Comparison of ENCODE assay signal across 38 cellular contexts in the genomic region with DNA sequence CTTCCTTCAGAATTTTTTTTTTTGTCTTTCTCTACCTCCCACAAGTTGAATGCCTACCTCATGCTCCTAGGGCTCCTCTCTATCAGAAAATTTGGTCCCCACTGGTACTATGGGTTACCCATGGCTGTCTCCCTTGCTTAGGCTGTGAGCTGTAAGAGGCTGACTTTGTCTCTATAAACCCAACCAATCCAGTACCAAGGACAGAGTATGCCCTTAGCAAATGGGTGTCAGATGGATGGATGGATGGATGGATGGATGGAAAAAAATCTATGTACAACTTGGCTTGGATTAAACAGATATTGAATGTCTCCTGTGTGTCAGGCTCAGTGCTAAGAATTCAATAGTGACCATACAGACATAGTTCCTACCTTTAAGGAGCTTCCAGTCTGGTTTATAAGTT.
"Had no signal": no experiment of that assay in that cellular context is flagged by ENCODE, and none has a peak within 500 bp of the region (broad histone marks: within the 10 kb centered on the region; RNA-seq: fewer than 3 reads in every experiment).

No MANE protein-coding gene starts in this region.

- H3K36me3 ChIP-seq: ascending aorta, cardiac muscle cell, colonic mucosa, WERI-Rb-1 had no signal

- H3K4me1 ChIP-seq: ascending aorta, colonic mucosa had no signal

- H3K4me3 Mint-ChIP-seq: activated CD4-positive, alpha-beta memory T cell treated with anti-CD3 and anti-CD28 coated beads, Interleukin-2, amount 10 ng/mL, durations not matched to agents 7 days and 5 days; activated CD4-positive, alpha-beta T cell treated with anti-CD3 and anti-CD28 coated beads, Interleukin-2, amount 10 ng/mL, durations not matched to agents 7 days and 5 days; activated CD8-positive, alpha-beta memory T cell treated with anti-CD3 and anti-CD28 coated beads, Interleukin-2, amount 10 ng/mL, durations not matched to agents 7 days and 5 days; activated CD8-positive, alpha-beta T cell treated with anti-CD3 and anti-CD28 coated beads, Interleukin-2, amount 10 ng/mL, durations not matched to agents 7 days and 5 days; activated naive CD4-positive, alpha-beta T cell treated with anti-CD3 and anti-CD28 coated beads, Interleukin-2, amount 10 ng/mL, durations not matched to agents 7 days and 5 days; activated naive CD4-positive, alpha-beta T cell treated with anti-CD3 and anti-CD28 coated beads, Interleukin-2, amount 50 U/mL, for 24 hours; activated naive CD8-positive, alpha-beta T cell; activated naive CD8-positive, alpha-beta T cell treated with anti-CD3 and anti-CD28 coated beads, Interleukin-2, amount 10 ng/mL, durations not matched to agents 7 days and 5 days; activated naive CD8-positive, alpha-beta T cell treated with anti-CD3 and anti-CD28 coated beads, Interleukin-2, amount 50 U/mL, for 24 hours; activated T-cell treated with anti-CD3 and anti-CD28 coated beads, Interleukin-2, amount 50 U/mL, for 24 hours; brain; central memory CD8-positive, alpha-beta T cell; T-helper 1 cell treated with Interleukin-12 subunit alpha and Interleukin-12 subunit beta and Interleukin-4 antibody, amounts not matched to agents 30 μg/mL and 1 μg/mL, for 36 hours; T-helper 2 cell treated with Interferon-gamma antibody and Interleukin-4, amounts not matched to agents 5 μg/mL and 100 μg/mL, for 36 hours; WTC11 had no signal

- H3K27ac ChIP-seq: ascending aorta, cardiac muscle cell, colonic mucosa, WERI-Rb-1 had no signal

- H3K27me3 ChIP-seq: ascending aorta, cardiac muscle cell, colonic mucosa had no signal

- H3K27me3 Mint-ChIP-seq: activated CD4-positive, alpha-beta memory T cell treated with anti-CD3 and anti-CD28 coated beads, Interleukin-2, amount 10 ng/mL, durations not matched to agents 7 days and 5 days; activated CD4-positive, alpha-beta T cell treated with anti-CD3 and anti-CD28 coated beads, Interleukin-2, amount 10 ng/mL, durations not matched to agents 7 days and 5 days; activated CD8-positive, alpha-beta memory T cell treated with anti-CD3 and anti-CD28 coated beads, Interleukin-2, amount 10 ng/mL, durations not matched to agents 7 days and 5 days; activated naive CD4-positive, alpha-beta T cell treated with anti-CD3 and anti-CD28 coated beads, Interleukin-2, amount 10 ng/mL, durations not matched to agents 7 days and 5 days; activated naive CD4-positive, alpha-beta T cell treated with anti-CD3 and anti-CD28 coated beads, Interleukin-2, amount 50 U/mL, for 24 hours; activated naive CD8-positive, alpha-beta T cell; activated naive CD8-positive, alpha-beta T cell treated with anti-CD3 and anti-CD28 coated beads, Interleukin-2, amount 10 ng/mL, durations not matched to agents 7 days and 5 days; activated naive CD8-positive, alpha-beta T cell treated with anti-CD3 and anti-CD28 coated beads, Interleukin-2, amount 50 U/mL, for 24 hours; activated T-cell treated with anti-CD3 and anti-CD28 coated beads, Interleukin-2, amount 50 U/mL, for 24 hours; central memory CD8-positive, alpha-beta T cell had no signal

- H3K36me3 Mint-ChIP-seq: activated CD8-positive, alpha-beta memory T cell treated with anti-CD3 and anti-CD28 coated beads, Interleukin-2, amount 10 ng/mL, durations not matched to agents 7 days and 5 days; activated naive CD4-positive, alpha-beta T cell treated with anti-CD3 and anti-CD28 coated beads, Interleukin-2, amount 10 ng/mL, durations not matched to agents 7 days and 5 days; activated naive CD4-positive, alpha-beta T cell treated with anti-CD3 and anti-CD28 coated beads, Interleukin-2, amount 50 U/mL, for 24 hours; activated naive CD8-positive, alpha-beta T cell; activated naive CD8-positive, alpha-beta T cell treated with anti-CD3 and anti-CD28 coated beads, Interleukin-2, amount 10 ng/mL, durations not matched to agents 7 days and 5 days; brain; WTC11 had no signal

- H3K4me1 Mint-ChIP-seq: activated CD4-positive, alpha-beta memory T cell treated with anti-CD3 and anti-CD28 coated beads, Interleukin-2, amount 10 ng/mL, durations not matched to agents 7 days and 5 days; activated CD4-positive, alpha-beta T cell treated with anti-CD3 and anti-CD28 coated beads, Interleukin-2, amount 10 ng/mL, durations not matched to agents 7 days and 5 days; activated naive CD4-positive, alpha-beta T cell treated with anti-CD3 and anti-CD28 coated beads, Interleukin-2, amount 10 ng/mL, durations not matched to agents 7 days and 5 days; activated naive CD4-positive, alpha-beta T cell treated with anti-CD3 and anti-CD28 coated beads, Interleukin-2, amount 50 U/mL, for 24 hours; activated naive CD8-positive, alpha-beta T cell treated with anti-CD3 and anti-CD28 coated beads, Interleukin-2, amount 10 ng/mL, durations not matched to agents 7 days and 5 days; activated naive CD8-positive, alpha-beta T cell treated with anti-CD3 and anti-CD28 coated beads, Interleukin-2, amount 50 U/mL, for 24 hours; brain; central memory CD8-positive, alpha-beta T cell; WTC11 had no signal

- DNase-seq: activated CD4-positive, alpha-beta memory T cell treated with anti-CD3 and anti-CD28 coated beads, Interleukin-2, amount 10 ng/mL, durations not matched to agents 7 days and 5 days; activated CD4-positive, alpha-beta T cell treated with anti-CD3 and anti-CD28 coated beads for 1 hour; activated CD4-positive, alpha-beta T cell treated with anti-CD3 and anti-CD28 coated beads for 4 hours; activated CD4-positive, alpha-beta T cell treated with anti-CD3 and anti-CD28 coated beads, Interleukin-2, amount 10 ng/mL, durations not matched to agents 7 days and 5 days; activated CD4-positive, alpha-beta T cell treated with anti-CD3 and anti-CD28 coated beads, Interleukin-2, amount 50 U/mL, for 48 hours; activated CD4-positive, CD25-positive, alpha-beta regulatory T cell; activated CD8-positive, alpha-beta memory T cell treated with anti-CD3 and anti-CD28 coated beads for 24 hours; activated CD8-positive, alpha-beta memory T cell treated with anti-CD3 and anti-CD28 coated beads, Interleukin-2, amount 10 ng/mL, durations not matched to agents 7 days and 5 days; activated CD8-positive, alpha-beta memory T cell treated with anti-CD3 and anti-CD28 coated beads, Interleukin-2, amount 50 U/mL, for 48 hours; activated CD8-positive, alpha-beta T cell treated with anti-CD3 and anti-CD28 coated beads, Interleukin-2, amount 10 ng/mL, durations not matched to agents 7 days and 5 days; activated effector memory CD4-positive, alpha-beta T cell treated with Interleukin-2 at 50 U/mL for 16 hours; activated gamma-delta T cell; activated naive CD4-positive, alpha-beta T cell treated with anti-CD3 and anti-CD28 coated beads, Interleukin-2, amount 10 ng/mL, durations not matched to agents 7 days and 5 days; activated naive CD4-positive, alpha-beta T cell treated with Interleukin-2 at 50 U/mL for 16 hours; activated naive CD8-positive, alpha-beta T cell treated with anti-CD3 and anti-CD28 coated beads, Interleukin-2, amount 10 ng/mL, durations not matched to agents 7 days and 5 days; activated naive CD8-positive, alpha-beta T cell treated with anti-CD3 and anti-CD28 coated beads, Interleukin-2, amount 50 U/mL, for 24 hours; activated T-cell treated with anti-CD3 and anti-CD28 coated beads, Interleukin-2, amount 50 U/mL, for 24 hours; activated T-cell treated with anti-CD3 and anti-CD28 coated beads, Interleukin-2, amount 50 U/mL, for 48 hours; amygdala; anterior cingulate cortex; caudate nucleus; cerebellar nuclear complex; colonic mucosa; T-helper 2 cell; T-helper 9 cell; WERI-Rb-1 had no signal

- FAIRE-seq: TTC549 had no signal

- H3K9me3 ChIP-seq: ascending aorta, colonic mucosa had no signal

- H3K9me3 Mint-ChIP-seq: activated CD4-positive, alpha-beta T cell treated with anti-CD3 and anti-CD28 coated beads, Interleukin-2, amount 10 ng/mL, durations not matched to agents 7 days and 5 days; activated naive CD4-positive, alpha-beta T cell treated with anti-CD3 and anti-CD28 coated beads, Interleukin-2, amount 10 ng/mL, durations not matched to agents 7 days and 5 days; activated naive CD8-positive, alpha-beta T cell treated with anti-CD3 and anti-CD28 coated beads, Interleukin-2, amount 10 ng/mL, durations not matched to agents 7 days and 5 days; activated naive CD8-positive, alpha-beta T cell treated with anti-CD3 and anti-CD28 coated beads, Interleukin-2, amount 50 U/mL, for 24 hours; activated T-cell treated with anti-CD3 and anti-CD28 coated beads, Interleukin-2, amount 50 U/mL, for 24 hours; activated T-helper 2 cell treated with anti-CD3 and anti-CD28 coated beads, Interferon-gamma antibody, Interleukin-2, Interleukin-4, amounts not matched to agents 10 μg/mL and 5 μg/mL and 100 μg/mL, durations not matched to agents 14 hours and 24 hours and 36 hours; central memory CD8-positive, alpha-beta T cell; T-helper 1 cell treated with Interleukin-12 subunit alpha and Interleukin-12 subunit beta and Interleukin-4 antibody, amounts not matched to agents 30 μg/mL and 1 μg/mL, for 36 hours; T-helper 2 cell treated with Interferon-gamma antibody and Interleukin-4, amounts not matched to agents 5 μg/mL and 100 μg/mL, for 36 hours; WTC11 had no signal

- H3K27ac Mint-ChIP-seq: activated CD4-positive, alpha-beta memory T cell treated with anti-CD3 and anti-CD28 coated beads, Interleukin-2, amount 10 ng/mL, durations not matched to agents 7 days and 5 days; activated CD4-positive, alpha-beta T cell treated with anti-CD3 and anti-CD28 coated beads, Interleukin-2, amount 10 ng/mL, durations not matched to agents 7 days and 5 days; activated CD8-positive, alpha-beta memory T cell treated with anti-CD3 and anti-CD28 coated beads, Interleukin-2, amount 10 ng/mL, durations not matched to agents 7 days and 5 days; activated CD8-positive, alpha-beta T cell treated with anti-CD3 and anti-CD28 coated beads, Interleukin-2, amount 10 ng/mL, durations not matched to agents 7 days and 5 days; activated naive CD4-positive, alpha-beta T cell treated with anti-CD3 and anti-CD28 coated beads, Interleukin-2, amount 10 ng/mL, durations not matched to agents 7 days and 5 days; activated naive CD4-positive, alpha-beta T cell treated with anti-CD3 and anti-CD28 coated beads, Interleukin-2, amount 50 U/mL, for 24 hours; activated naive CD8-positive, alpha-beta T cell; activated naive CD8-positive, alpha-beta T cell treated with anti-CD3 and anti-CD28 coated beads, Interleukin-2, amount 10 ng/mL, durations not matched to agents 7 days and 5 days; activated naive CD8-positive, alpha-beta T cell treated with anti-CD3 and anti-CD28 coated beads, Interleukin-2, amount 50 U/mL, for 24 hours; activated T-cell treated with anti-CD3 and anti-CD28 coated beads, Interleukin-2, amount 50 U/mL, for 24 hours; activated T-helper 2 cell treated with anti-CD3 and anti-CD28 coated beads, Interferon-gamma antibody, Interleukin-2, Interleukin-4, amounts not matched to agents 10 μg/mL and 5 μg/mL and 100 μg/mL, durations not matched to agents 14 hours and 24 hours and 36 hours; brain; T-helper 1 cell treated with Interleukin-12 subunit alpha and Interleukin-12 subunit beta and Interleukin-4 antibody, amounts not matched to agents 30 μg/mL and 1 μg/mL, for 36 hours; T-helper 2 cell treated with Interferon-gamma antibody and Interleukin-4, amounts not matched to agents 5 μg/mL and 100 μg/mL, for 36 hours; WTC11 had no signal

- H3K4me3 ChIP-seq: ascending aorta, cardiac muscle cell, colonic mucosa had no signal

- ATAC-seq: activated CD4-positive, CD25-positive, alpha-beta regulatory T cell treated with anti-CD3 and anti-CD28 coated beads, Interleukin-2, amount 50 U/mL, for 24 hours; activated CD8-positive, alpha-beta memory T cell treated with anti-CD3 and anti-CD28 coated beads, Interleukin-2, amount 10 ng/mL, durations not matched to agents 7 days and 5 days; activated CD8-positive, alpha-beta T cell treated with anti-CD3 and anti-CD28 coated beads, Interleukin-2, amount 10 ng/mL, durations not matched to agents 7 days and 5 days; activated naive CD8-positive, alpha-beta T cell treated with anti-CD3 and anti-CD28 coated beads, Interleukin-2, amount 50 U/mL, for 24 hours; WTC11 had no signal
